Comparison of ENCODE assay signal across 1 cellular context in the genomic region with DNA sequence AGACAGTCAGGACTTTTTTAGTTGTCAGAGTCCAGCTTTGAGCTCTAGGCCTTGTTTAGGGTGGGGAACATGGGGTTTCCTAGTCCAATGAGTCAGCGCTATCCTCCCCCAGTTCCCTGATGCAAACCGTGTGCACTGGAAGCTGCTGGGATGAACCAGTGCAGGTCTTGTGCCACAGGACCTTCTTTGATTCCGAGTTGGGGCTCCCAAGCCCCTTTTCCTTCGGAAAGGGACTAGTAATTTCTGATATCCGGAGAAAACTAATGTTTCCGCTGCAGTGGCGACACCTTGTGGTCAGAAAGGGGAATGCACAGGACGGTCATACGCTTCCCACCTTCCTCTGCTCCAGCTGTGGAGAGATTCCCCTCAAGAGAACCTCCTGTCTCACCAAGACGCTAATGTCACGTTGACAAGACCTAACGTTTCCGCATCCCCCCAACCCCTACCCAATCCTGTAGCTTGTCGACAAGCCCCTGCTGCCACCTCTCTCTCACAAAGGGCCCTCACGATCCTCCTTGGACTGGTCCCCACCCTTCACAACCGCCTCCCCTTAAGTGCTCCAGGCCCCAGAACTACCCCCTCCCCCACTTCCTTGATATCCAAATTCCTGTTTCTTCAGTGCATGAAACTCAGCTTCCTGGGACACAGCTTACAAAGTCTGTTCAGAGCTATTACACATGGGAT.
TF ChIP-seq lines count a peak whose summit lies in the region.

No MANE protein-coding gene starts in this region.

TF ChIP-seq in IMR-90, 13 proteins besides CTCF, POLR2A, EP300 and RAD21 (continued from another document):
- TF ChIP-seq, protein P1, sequence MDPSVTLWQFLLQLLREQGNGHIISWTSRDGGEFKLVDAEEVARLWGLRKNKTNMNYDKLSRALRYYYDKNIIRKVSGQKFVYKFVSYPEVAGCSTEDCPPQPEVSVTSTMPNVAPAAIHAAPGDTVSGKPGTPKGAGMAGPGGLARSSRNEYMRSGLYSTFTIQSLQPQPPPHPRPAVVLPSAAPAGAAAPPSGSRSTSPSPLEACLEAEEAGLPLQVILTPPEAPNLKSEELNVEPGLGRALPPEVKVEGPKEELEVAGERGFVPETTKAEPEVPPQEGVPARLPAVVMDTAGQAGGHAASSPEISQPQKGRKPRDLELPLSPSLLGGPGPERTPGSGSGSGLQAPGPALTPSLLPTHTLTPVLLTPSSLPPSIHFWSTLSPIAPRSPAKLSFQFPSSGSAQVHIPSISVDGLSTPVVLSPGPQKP (IDR thresholded peaks at IDR 0.05; ENCODE audit: borderline replicate concordance, low read depth, low read length), result no peak
- TF ChIP-seq FOS (IDR thresholded peaks at IDR 0.05; ENCODE audit: low read depth, low read length) (no peak), RCOR1 (IDR thresholded peaks at IDR 0.05; ENCODE audit: insufficient replicate concordance, low read length) (no peak)
- TF ChIP-seq, protein P2, sequence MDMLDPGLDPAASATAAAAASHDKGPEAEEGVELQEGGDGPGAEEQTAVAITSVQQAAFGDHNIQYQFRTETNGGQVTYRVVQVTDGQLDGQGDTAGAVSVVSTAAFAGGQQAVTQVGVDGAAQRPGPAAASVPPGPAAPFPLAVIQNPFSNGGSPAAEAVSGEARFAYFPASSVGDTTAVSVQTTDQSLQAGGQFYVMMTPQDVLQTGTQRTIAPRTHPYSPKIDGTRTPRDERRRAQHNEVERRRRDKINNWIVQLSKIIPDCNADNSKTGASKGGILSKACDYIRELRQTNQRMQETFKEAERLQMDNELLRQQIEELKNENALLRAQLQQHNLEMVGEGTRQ (IDR thresholded peaks at IDR 0.05; ENCODE audit: low read depth, low read length), result no peak
